ENCODE assay signal across 19 cellular contexts in genomic region chr13:80109313-80109712, GRCh38.
DNase-seq lines count a peak whose midpoint lies in the region.
"Had no signal": no experiment of that assay in that cellular context is flagged by ENCODE, and none has a peak within 500 bp of the region (broad histone marks: within the 10 kb centered on the region; RNA-seq: fewer than 3 reads in every experiment).

No MANE protein-coding gene starts in this region.

- DNase-seq in CD1c-positive myeloid dendritic cell (ENCODE audit: extremely low spot score) (peak; percentile 22), dermis blood vessel endothelial cell (peak; percentile 30), iris pigment epithelial cell (ENCODE audit: low read depth) (peak; percentile 5), renal cortical epithelial cell (ENCODE audit: low read depth) (peak; percentile 51), Ammon's horn (ENCODE audit: low spot score) (no peak), G401 (ENCODE audit: low spot score) (no peak), NCI-H774 (lab: John Stamatoyannopoulos, UW) (no peak)
- DNase-seq: CD4-positive, CD25-positive, alpha-beta regulatory T cell; DMS153; DND-41; GOT3; HCEC 1CT; NCI-H1048; NCI-H1417; NCI-H1694; NCI-H2029 treated with DMSO at 0.1 percent for 48 hours; NCI-H446 treated with DMSO at 0.1 percent for 48 hours; NCI-H526; SHP77 had no signal

- in situ Hi-C loops in G401 (cut with HindIII; ENCODE audit: low sequenced_read_pairs) = no loop called here

Comparison
In these comparisons a context has a peak if more than half of its experiments do, and no peak if none do; other contexts are left out.
1. DNase-seq: peak in CD1c-positive myeloid dendritic cell (single experiment), dermis blood vessel endothelial cell (single experiment), iris pigment epithelial cell (single experiment) and renal cortical epithelial cell (single experiment); none in Ammon's horn (single experiment), G401 (single experiment) and NCI-H774 (single experiment).